Comparison of ENCODE assay signal across 8 cellular contexts in genomic region chr16:68267612-68268405, GRCh38.
DNase-seq lines count a peak whose midpoint lies in the region; ATAC-seq lines count a peak whose summit lies in the region.
"Had no signal": no experiment of that assay in that cellular context is flagged by ENCODE, and none has a peak within 500 bp of the region (broad histone marks: within the 10 kb centered on the region; RNA-seq: fewer than 3 reads in every experiment).

No MANE protein-coding gene starts in this region.

- H3K27ac ChIP-seq in iPS-20b (ENCODE audit: low read length): peak overlapping the region; percentile 8

- H3K27me3 ChIP-seq in iPS-20b (ENCODE audit: insufficient read depth, low read length): peaks cover 19% of the 10 kb centered on the region

- H3K4me1 ChIP-seq in ES-I3 (ENCODE audit: insufficient read depth, low read length) (peaks cover 6% of the 10 kb centered on the region; the same call in 1 of the 2 replicates), iPS-20b (ENCODE audit: insufficient read depth, low read length) (peaks cover 9% of the 10 kb centered on the region)

- H3K36me3 ChIP-seq in ES-I3 (ENCODE audit: insufficient read depth, low read length): no peaks in the 10 kb centered on the region
- H3K36me3 ChIP-seq in iPS-20b (ENCODE audit: insufficient read depth, low read depth, low read length): 0 out of 2 replicates have a peak, but pooled peaks cover 3% of the 10 kb centered on the region

- peak overlapping the region; percentile 54 for H3K4me3 ChIP-seq in iPS-20b (ENCODE audit: low read length)
- H3K4me3 ChIP-seq: skin epidermis had no signal

- peak overlapping the region; percentile 9; the same call in 1 of the 2 replicates for H3K9ac ChIP-seq in ES-I3 (ENCODE audit: low read depth, low read length)
- H3K9ac ChIP-seq in iPS-20b (ENCODE audit: low read depth, low read length): peak overlapping the region; percentile 50; the same call in 1 of the 2 replicates

- DNase-seq in NCI-H69 (lab: John Stamatoyannopoulos, UW) (peak; percentile 63), NCI-H2081 (lab: John Stamatoyannopoulos, UW) (no peak), epidermal melanocyte (ENCODE audit: insufficient read length, low spot score) (no peak)
- DNase-seq: immature natural killer cell had no signal

- no peak for ATAC-seq in HG02678 (IDR thresholded peaks at IDR 0.05; ENCODE audit: unreplicated experiment)

- H3K9me3 ChIP-seq in ES-I3 (ENCODE audit: control insufficient read depth, insufficient read depth, low read length) (no peaks in the 10 kb centered on the region), iPS-20b (ENCODE audit: insufficient read depth, low read depth, low read length) (no peaks in the 10 kb centered on the region)
